Comparison of ENCODE assay signal across 11 cellular contexts in genomic region chr1:231844986-231845502, GRCh38.
DNase-seq lines count a peak whose midpoint lies in the region; ATAC-seq and TF ChIP-seq lines count a peak whose summit lies in the region.
"Had no signal": no experiment of that assay in that cellular context is flagged by ENCODE, and none has a peak within 500 bp of the region (broad histone marks: within the 10 kb centered on the region; RNA-seq: fewer than 3 reads in every experiment).

No MANE protein-coding gene starts in this region.

- H3K27me3 Mint-ChIP-seq in type B pancreatic cell = peaks cover 15% of the 10 kb centered on the region
- peaks cover 4% of the 10 kb centered on the region for H3K27me3 Mint-ChIP-seq in nephron progenitor cell (ENCODE audit: low read depth, poor library complexity)

- DNase-seq in heart right ventricle (no peak), left ventricle myocardium superior (no peak), NCI-H446 treated with DMSO at 0.1 percent for 48 hours (lab: John Stamatoyannopoulos, UW) (peak; percentile 31), fibroblast of lung (ENCODE audit: low read depth in 2 of 2) (peak; percentile 39 to 64), type B pancreatic cell (ENCODE audit: extremely low spot score, unreplicated experiment) (no peak), nephron progenitor cell (no peak), NCI-H2107 treated with DMSO at 0.1 percent for 48 hours (lab: John Stamatoyannopoulos, UW; ENCODE audit: unreplicated experiment) (no peak)
- no peak for DNase-seq in activated T-cell treated with anti-CD3 and anti-CD28 coated beads, Interleukin-2, amount 50 U/mL, for 1 hour
- DNase-seq: CD8-positive, alpha-beta memory T cell; gastrocnemius medialis; GM23248 had no signal

- H3K9me3 Mint-ChIP-seq in type B pancreatic cell (no peaks in the 10 kb centered on the region), nephron progenitor cell (no peaks in the 10 kb centered on the region)
- H3K9me3 Mint-ChIP-seq: CD8-positive, alpha-beta memory T cell had no signal

- H3K4me3 Mint-ChIP-seq in type B pancreatic cell (no peak overlapping the region), nephron progenitor cell (no peak overlapping the region)
- H3K4me3 Mint-ChIP-seq: CD8-positive, alpha-beta memory T cell had no signal

- H3K79me2 ChIP-seq in fibroblast of lung (ENCODE audit: control insufficient read depth, insufficient read depth, low read length) = no peaks in the 10 kb centered on the region

- H3K4me2 ChIP-seq in fibroblast of lung (ENCODE audit: extremely low read depth, insufficient read depth, low read length) = no peak overlapping the region

- no peak overlapping the region for H2AFZ ChIP-seq in fibroblast of lung (ENCODE audit: low read length)
- H2AFZ ChIP-seq: GM23248 had no signal

- intact Hi-C loops in heart right ventricle (cut with DNase I) (no loop called here), left ventricle myocardium superior (cut with micrococcal nuclease) (no loop called here)

- H4K20me1 ChIP-seq in fibroblast of lung (ENCODE audit: control insufficient read depth, extremely low read depth, insufficient read depth, low read length) = no peaks in the 10 kb centered on the region

- H3K36me3 ChIP-seq in heart right ventricle = peaks cover 0 to 3% (median 0%) of the 10 kb centered on the region in 9 donors
- no peaks in the 10 kb centered on the region for H3K36me3 ChIP-seq in fibroblast of lung (ENCODE audit: control insufficient read depth, insufficient read depth, low read length)
- H3K36me3 ChIP-seq: gastrocnemius medialis had no signal

- no peak overlapping the region for H3K9ac ChIP-seq in fibroblast of lung (ENCODE audit: insufficient read depth, low read length)
- H3K9ac ChIP-seq: GM23248 had no signal

- WGBS in heart right ventricle, 2 donors = 45 to 52% methylated on average over 7 of the region's 7 CpGs

- H3K27ac Mint-ChIP-seq in type B pancreatic cell (peak overlapping the region; percentile 8), nephron progenitor cell (no peak overlapping the region)

- H3K27me3 ChIP-seq in heart right ventricle (no peaks in the 10 kb centered on the region), fibroblast of lung (ENCODE audit: control insufficient read depth, insufficient read depth, low read length) (no peaks in the 10 kb centered on the region)
- H3K27me3 ChIP-seq: gastrocnemius medialis had no signal

- peak in 2 of 8 donors; percentile 2 to 3 for ATAC-seq in heart right ventricle
- ATAC-seq in left ventricle myocardium superior = no peak
- ATAC-seq: gastrocnemius medialis had no signal

- H3K27ac ChIP-seq in heart right ventricle = peak overlapping the region; percentile 21 to 85 (median 74)
- no peak overlapping the region for H3K27ac ChIP-seq in fibroblast of lung (ENCODE audit: insufficient read depth, low read length)
- H3K27ac ChIP-seq: gastrocnemius medialis, GM23248 had no signal

- H3K4me1 ChIP-seq in heart right ventricle (peaks cover 0 to 63% (median 19%) of the 10 kb centered on the region in 9 donors), fibroblast of lung (ENCODE audit: control insufficient read depth, extremely low read depth, insufficient read depth, low read length) (no peaks in the 10 kb centered on the region)
- H3K4me1 ChIP-seq: gastrocnemius medialis had no signal

- H3K4me1 Mint-ChIP-seq in type B pancreatic cell (ENCODE audit: unreplicated experiment) (no peaks in the 10 kb centered on the region), nephron progenitor cell (peaks cover 21% of the 10 kb centered on the region)

- H3K36me3 Mint-ChIP-seq in type B pancreatic cell (no peaks in the 10 kb centered on the region), nephron progenitor cell (ENCODE audit: low read depth) (no peaks in the 10 kb centered on the region)

- H3K4me3 ChIP-seq in heart right ventricle (peak overlapping the region; percentile 37 to 62 (median 51)), fibroblast of lung (replicated peaks in 1 of 4; ENCODE audit: control extremely low read depth in 1 of 4, insufficient read depth in 1 of 4, low read depth in 3 of 4, low read length in 4 of 4) (no peak overlapping the region)
- H3K4me3 ChIP-seq: gastrocnemius medialis, GM23248 had no signal

- H3K9me3 ChIP-seq in heart right ventricle (no peaks in the 10 kb centered on the region), fibroblast of lung (ENCODE audit: control insufficient read depth, insufficient read depth, low read depth, low read length) (no peaks in the 10 kb centered on the region)
- H3K9me3 ChIP-seq: gastrocnemius medialis had no signal

- peak in 1 of 9 donors; percentile 22 for TF ChIP-seq CTCF in heart right ventricle (IDR thresholded peaks at IDR 0.05)
- TF ChIP-seq CTCF in fibroblast of lung (conservative IDR thresholded peaks at IDR 0.05 in 1 of 2, IDR thresholded peaks at IDR 0.05 in 1 of 2; ENCODE audit: low read depth in 1 of 2, low read length in 2 of 2) = no peak
- TF ChIP-seq CTCF in type B pancreatic cell (conservative IDR thresholded peaks at IDR 0.05) = no peak
- TF ChIP-seq CTCF in nephron progenitor cell (IDR thresholded peaks at IDR 0.05) = no peak

Comparison
In these comparisons a context has a peak if more than half of its experiments do, and no peak if none do; other contexts are left out.
1. DNase-seq: peak in NCI-H446 treated with DMSO at 0.1 percent for 48 hours (single experiment) and fibroblast of lung (2 of 2); none in heart right ventricle (0 of 2), left ventricle myocardium superior (single experiment), type B pancreatic cell (single experiment), activated T-cell treated with anti-CD3 and anti-CD28 coated beads, Interleukin-2, amount 50 U/mL, for 1 hour (single experiment), nephron progenitor cell (single experiment) and NCI-H2107 treated with DMSO at 0.1 percent for 48 hours (single experiment).
2. H3K4me3 ChIP-seq: peak in heart right ventricle (10 of 10); none in fibroblast of lung (0 of 4).